ENCODE assay signal across 23 cellular contexts in the genomic region with DNA sequence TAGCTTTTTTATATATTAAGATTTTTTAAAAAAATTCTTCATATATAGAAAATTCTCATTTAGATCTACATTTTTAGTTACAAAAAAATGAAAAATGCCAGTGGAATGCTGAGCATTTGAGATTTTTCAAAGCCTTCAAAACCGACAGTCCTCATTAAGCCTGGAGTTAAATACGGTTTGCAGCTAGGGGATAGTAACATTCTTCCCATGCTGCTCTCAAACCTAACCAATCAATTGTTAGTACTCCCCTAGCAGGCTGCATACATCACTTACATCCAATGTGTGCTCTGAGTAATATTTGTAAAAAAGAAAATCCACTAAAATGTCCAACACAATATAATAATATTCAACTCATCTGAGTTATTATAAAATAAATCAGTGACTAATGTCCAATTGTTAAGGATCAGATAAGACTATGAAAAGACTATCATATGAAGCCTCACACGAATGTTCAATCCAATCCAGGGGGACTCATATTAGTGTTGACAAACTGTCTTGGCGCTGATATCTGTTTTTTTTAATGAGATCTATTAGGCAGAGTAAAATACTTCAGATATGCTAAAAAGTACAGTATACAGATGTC.
DNase-seq lines count a peak whose midpoint lies in the region; FAIRE-seq and TF ChIP-seq lines count a peak whose summit lies in the region.
"Had no signal": no experiment of that assay in that cellular context is flagged by ENCODE, and none has a peak within 500 bp of the region (broad histone marks: within the 10 kb centered on the region; RNA-seq: fewer than 3 reads in every experiment).

No MANE protein-coding gene starts in this region.

- DNase-seq in NCI-H69 (lab: John Stamatoyannopoulos, UW): peak; percentile 60
- peak; percentile 22 for DNase-seq in neural progenitor cell (ENCODE audit: low spot score)
- no peak for DNase-seq in NCI-H526 treated with DMSO at 0.1 percent for 48 hours (lab: John Stamatoyannopoulos, UW)
- no peak for DNase-seq in prostate gland (ENCODE audit: low spot score)
- DNase-seq in NCI-H345 treated with DMSO at 0.1 percent for 48 hours (lab: John Stamatoyannopoulos, UW; ENCODE audit: unreplicated experiment): no peak
- DNase-seq in NCI-H1048 (lab: John Stamatoyannopoulos, UW): no peak
- DNase-seq: ACHN; BE2C; C1 segment of cervical spinal cord; Caco-2; CD4-positive, alpha-beta T cell; DMS153; DMS79 treated with DMSO at 0.1 percent for 48 hours; EL; H7; HFFc6; IMR-90 had no signal

- H3K27me3 ChIP-seq in neural progenitor cell (no peaks in the 10 kb centered on the region), prostate gland (replicated peaks; ENCODE audit: insufficient read depth) (no peaks in the 10 kb centered on the region)
- H3K27me3 ChIP-seq: BE2C had no signal

- no peak overlapping the region for H3K27ac Mint-ChIP-seq in neural progenitor cell
- H3K27ac Mint-ChIP-seq: CD4-positive, alpha-beta T cell; HFFc6 had no signal

- no peaks in the 10 kb centered on the region for H3K36me3 Mint-ChIP-seq in neural progenitor cell

- H3K4me3 ChIP-seq in neural progenitor cell: no peak overlapping the region
- H3K4me3 ChIP-seq in prostate gland: no peak overlapping the region
- H3K4me3 ChIP-seq: GM12878, K562 had no signal

- no peaks in the 10 kb centered on the region for H3K9me3 ChIP-seq in neural progenitor cell (ENCODE audit: low read depth)
- H3K9me3 ChIP-seq in prostate gland: no peaks in the 10 kb centered on the region
- H3K9me3 ChIP-seq: BE2C, Caco-2 had no signal

- no peak overlapping the region for H3K4me3 Mint-ChIP-seq in neural progenitor cell
- H3K4me3 Mint-ChIP-seq: CD4-positive, alpha-beta T cell; HFFc6 had no signal

- TF ChIP-seq CTCF in neural progenitor cell (IDR thresholded peaks at IDR 0.05) (no peak), prostate gland (IDR thresholded peaks at IDR 0.05) (no peak)

- H3K27ac ChIP-seq in neural progenitor cell (no peak overlapping the region), prostate gland (no peak overlapping the region)

- H3K4me1 Mint-ChIP-seq in neural progenitor cell: peaks cover 30% of the 10 kb centered on the region

- WGBS in prostate gland: 94% methylated on average over 4 of the region's 4 CpGs

- H3K79me2 ChIP-seq in neural progenitor cell (ENCODE audit: low read depth): no peaks in the 10 kb centered on the region

- H3F3A ChIP-seq in neural progenitor cell (ENCODE audit: low read depth): peaks cover 5% of the 10 kb centered on the region

- intact Hi-C loops in prostate gland (cut with DNase I): no loop called here

- H3K27me3 Mint-ChIP-seq in neural progenitor cell (ENCODE audit: insufficient read depth, low read depth): no peaks in the 10 kb centered on the region
- H3K27me3 Mint-ChIP-seq: CD4-positive, alpha-beta T cell had no signal

- no peak overlapping the region for H2AFZ ChIP-seq in neural progenitor cell (replicated peaks)

- H3K9ac ChIP-seq in neural progenitor cell: no peak overlapping the region

- H3K4me2 ChIP-seq in neural progenitor cell: no peak overlapping the region

- no peak for TF ChIP-seq POLR2A in prostate gland (IDR thresholded peaks at IDR 0.05)

- peaks cover 27% of the 10 kb centered on the region for H3K4me1 ChIP-seq in neural progenitor cell
- H3K4me1 ChIP-seq in prostate gland (replicated peaks): no peaks in the 10 kb centered on the region

- FAIRE-seq in colon (lab: Jason Lieb, UNC): peak; percentile 43
- FAIRE-seq: A204.1, D721Med, GM12878, HTR-8/SVneo had no signal

- no peaks in the 10 kb centered on the region for H3K9me3 Mint-ChIP-seq in neural progenitor cell
- H3K9me3 Mint-ChIP-seq: CD4-positive, alpha-beta T cell; HFFc6 had no signal

- H4K20me1 ChIP-seq in neural progenitor cell (ENCODE audit: low read depth): no peaks in the 10 kb centered on the region

- H3K36me3 ChIP-seq in neural progenitor cell: peaks cover under 1% of the 10 kb centered on the region
- no peaks in the 10 kb centered on the region for H3K36me3 ChIP-seq in prostate gland

Comparison
In these comparisons a context has a peak if more than half of its experiments do, and no peak if none do; other contexts are left out.
1. DNase-seq: peak in NCI-H69 (single experiment) and neural progenitor cell (single experiment); none in NCI-H526 treated with DMSO at 0.1 percent for 48 hours (single experiment), prostate gland (single experiment), NCI-H345 treated with DMSO at 0.1 percent for 48 hours (single experiment) and NCI-H1048 (single experiment).